ENCODE assay signal across 9 cellular contexts in genomic region chr11:12164061-12165014, GRCh38. TPM values are rescaled to one million over a fixed set of nuclear protein-coding genes. Genes with fewer than 3 reads are reported as not detected.
A peak's percentile ranks its signal among the peaks of the same experiment; 100 is the strongest.
DNase-seq lines count a peak whose midpoint lies in the region; ATAC-seq and TF ChIP-seq lines count a peak whose summit lies in the region.
"Had no signal": no experiment of that assay in that cellular context is flagged by ENCODE, and none has a peak within 500 bp of the region (broad histone marks: within the 10 kb centered on the region; RNA-seq: fewer than 3 reads in every experiment).

No MANE protein-coding gene starts in this region.

- H3K27ac ChIP-seq in heart right ventricle (peak overlapping the region; percentile 74 to 95 (median 87)), thyroid gland (peak overlapping the region in 2 of 3 donors; percentile 4 to 41)

- 53 to 64% methylated on average over 9 of the region's 9 CpGs for WGBS in heart right ventricle, 2 donors
- WGBS in thyroid gland, 2 donors: 90 to 94% methylated on average over 9 of the region's 9 CpGs

- peak; percentile 35 for ATAC-seq in activated CD8-positive, alpha-beta memory T cell treated with anti-CD3 and anti-CD28 coated beads, Interleukin-2, amount 10 ng/mL, durations not matched to agents 7 days and 5 days
- ATAC-seq in heart right ventricle: peak in 6 of 8 donors; percentile 9 to 42 (median 22)
- no peak for ATAC-seq in HG03457 (IDR thresholded peaks at IDR 0.05; ENCODE audit: unreplicated experiment)

- H3K27me3 Mint-ChIP-seq in activated CD8-positive, alpha-beta memory T cell treated with anti-CD3 and anti-CD28 coated beads, Interleukin-2, amount 10 ng/mL, durations not matched to agents 7 days and 5 days: no peaks in the 10 kb centered on the region

- TF ChIP-seq POLR2A in thyroid gland (IDR thresholded peaks at IDR 0.05): no peak

- H3K4me1 ChIP-seq in heart right ventricle: peaks cover 28 to 99% (median 84%) of the 10 kb centered on the region in 9 donors
- H3K4me1 ChIP-seq in thyroid gland: peaks cover 30 to 36% of the 10 kb centered on the region in 2 donors

- TF ChIP-seq CTCF in heart right ventricle (IDR thresholded peaks at IDR 0.05) (no peak), thyroid gland (IDR thresholded peaks at IDR 0.05) (no peak)

- intact Hi-C loops in heart right ventricle (cut with DNase I): loop anchor here in 4 of 10 donors (5.0 to 10.0 kb wide), 6 partner anchors 38 to 73 kb away; partner anchors contain the start of gene MICAL2 (in 1 of the 4)
- intact Hi-C loops in thyroid gland (cut with DNase I): no loop called here

- H3K9me3 ChIP-seq in heart right ventricle: no peaks in the 10 kb centered on the region
- H3K9me3 ChIP-seq in thyroid gland: no peaks in the 10 kb centered on the region

- H3K36me3 Mint-ChIP-seq in activated CD8-positive, alpha-beta memory T cell treated with anti-CD3 and anti-CD28 coated beads, Interleukin-2, amount 10 ng/mL, durations not matched to agents 7 days and 5 days: peaks cover 25% of the 10 kb centered on the region

- no peaks in the 10 kb centered on the region for H3K27me3 ChIP-seq in heart right ventricle
- no peaks in the 10 kb centered on the region for H3K27me3 ChIP-seq in thyroid gland

- peak; percentile 60 for DNase-seq in activated CD8-positive, alpha-beta memory T cell treated with anti-CD3 and anti-CD28 coated beads, Interleukin-2, amount 10 ng/mL, durations not matched to agents 7 days and 5 days
- no peak for DNase-seq in activated CD8-positive, alpha-beta memory T cell treated with anti-CD3 and anti-CD28 coated beads, Interleukin-2, amount 50 U/mL, for 4 hours
- DNase-seq in SW480 (ENCODE audit: low spot score) (peak; percentile 96), heart right ventricle (no peak), thyroid gland (no peak), middle frontal gyrus (ENCODE audit: extremely low spot score, low spot score) (no peak), mesenteric fat pad (ENCODE audit: low spot score) (no peak)

- peaks cover 59% of the 10 kb centered on the region for H3K4me1 Mint-ChIP-seq in activated CD8-positive, alpha-beta memory T cell treated with anti-CD3 and anti-CD28 coated beads, Interleukin-2, amount 10 ng/mL, durations not matched to agents 7 days and 5 days

- CTCF ChIA-PET in activated CD8-positive, alpha-beta memory T cell treated with anti-CD3 and anti-CD28 coated beads, Interleukin-2, amount 10 ng/mL, durations not matched to agents 7 days and 5 days (lab: Charles Lee): interaction anchor here (0.9 to 3.7 kb wide), 13 partner anchors 7 to 118 kb away, joined by 3 to 19 read pairs (median 4); no protein-coding TSS in a partner anchor

- H3K27ac Mint-ChIP-seq in activated CD8-positive, alpha-beta memory T cell treated with anti-CD3 and anti-CD28 coated beads, Interleukin-2, amount 10 ng/mL, durations not matched to agents 7 days and 5 days: peak overlapping the region; percentile 69

- H3K4me3 Mint-ChIP-seq in activated CD8-positive, alpha-beta memory T cell treated with anti-CD3 and anti-CD28 coated beads, Interleukin-2, amount 10 ng/mL, durations not matched to agents 7 days and 5 days: no peak overlapping the region
- H3K4me3 Mint-ChIP-seq: neural crest cell had no signal

- H3K4me3 ChIP-seq in heart right ventricle (peak overlapping the region in 1 of 10 donors; percentile 17), thyroid gland (replicated peaks in 1 of 3) (no peak overlapping the region)

- peaks cover 0 to 36% (median 3%) of the 10 kb centered on the region in 9 donors for H3K36me3 ChIP-seq in heart right ventricle
- H3K36me3 ChIP-seq in thyroid gland: peaks cover 0 to 3% of the 10 kb centered on the region in 2 donors

- H3K9me3 Mint-ChIP-seq in activated CD8-positive, alpha-beta memory T cell treated with anti-CD3 and anti-CD28 coated beads, Interleukin-2, amount 10 ng/mL, durations not matched to agents 7 days and 5 days (ENCODE audit: low read depth): no peaks in the 10 kb centered on the region
- H3K9me3 Mint-ChIP-seq: neural crest cell had no signal

RNA-seq across cellular contexts. Expression of gene MICAL2, which starts 53.9 kb away (rescaled TPM):
- 100 to 1,000 TPM; 120 to 168 TPM for total RNA-seq in activated CD8-positive, alpha-beta memory T cell treated with anti-CD3 and anti-CD28 coated beads, Interleukin-2, amount 10 ng/mL, durations not matched to agents 7 days and 5 days
- total RNA-seq in heart right ventricle (10 to 100 TPM; 38.1 to 95.7 (median 72.7) TPM), thyroid gland (10 to 100 TPM; 27.4 to 63.6 (median 51.9) TPM), mesenteric fat pad (31.1 TPM)
- 10 to 100 TPM; 32.5 to 57.9 TPM for polyA plus RNA-seq in heart right ventricle

Comparison
In these comparisons a context has a peak if more than half of its experiments do, and no peak if none do; other contexts are left out.
1. DNase-seq: peak in activated CD8-positive, alpha-beta memory T cell treated with anti-CD3 and anti-CD28 coated beads, Interleukin-2, amount 10 ng/mL, durations not matched to agents 7 days and 5 days (single experiment) and SW480 (single experiment); none in activated CD8-positive, alpha-beta memory T cell treated with anti-CD3 and anti-CD28 coated beads, Interleukin-2, amount 50 U/mL, for 4 hours (single experiment), heart right ventricle (0 of 2), thyroid gland (0 of 2), middle frontal gyrus (single experiment) and mesenteric fat pad (single experiment).